Comparison of ENCODE assay signal across 8 cellular contexts in the genomic region with DNA sequence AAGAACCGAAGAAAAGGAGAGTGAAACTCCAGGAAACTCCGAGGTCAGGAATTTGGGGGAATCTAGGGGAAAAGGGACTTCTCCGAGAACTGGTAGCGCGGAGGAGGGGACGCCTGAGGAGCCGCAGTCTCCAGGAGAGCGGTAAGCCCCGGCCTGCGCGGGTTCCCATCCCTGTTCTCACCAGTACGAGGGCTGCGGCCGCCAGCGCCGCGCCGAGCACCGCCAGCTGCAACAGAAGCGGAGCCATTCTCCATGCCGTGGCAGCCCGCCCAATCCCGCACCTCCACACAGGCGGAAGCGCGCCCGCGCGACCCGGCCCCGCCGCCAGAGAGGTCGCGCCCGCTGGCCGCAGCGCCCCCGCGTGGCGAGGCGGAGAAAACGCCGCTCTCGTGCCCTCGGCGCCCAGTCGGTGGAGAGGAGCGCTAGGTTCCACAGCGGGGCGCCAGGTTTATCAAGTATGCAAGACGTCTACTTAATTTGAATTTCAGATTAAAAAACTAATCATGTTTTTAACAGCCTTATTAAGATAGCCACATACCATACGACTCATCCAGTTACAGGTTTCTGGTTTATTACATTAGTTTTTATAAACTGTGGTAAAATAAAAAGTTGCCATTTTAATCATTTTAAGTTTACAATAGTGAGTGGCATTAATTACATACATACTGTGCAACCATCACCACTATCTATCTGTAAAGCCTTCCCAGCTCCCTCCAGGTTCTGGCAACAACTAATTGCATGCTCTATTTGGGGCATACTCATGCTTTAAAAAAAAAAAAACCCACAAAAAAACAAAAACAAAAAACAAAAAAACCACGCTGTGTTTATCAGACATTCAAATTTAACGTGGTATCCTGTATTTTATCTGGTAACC. TPM values are rescaled to one million over a fixed set of nuclear protein-coding genes. Genes with fewer than 3 reads are reported as not detected.
A peak's percentile ranks its signal among the peaks of the same experiment; 100 is the strongest.
DNase-seq lines count a peak whose midpoint lies in the region; ATAC-seq and TF ChIP-seq lines count a peak whose summit lies in the region.

A gene with protein sequence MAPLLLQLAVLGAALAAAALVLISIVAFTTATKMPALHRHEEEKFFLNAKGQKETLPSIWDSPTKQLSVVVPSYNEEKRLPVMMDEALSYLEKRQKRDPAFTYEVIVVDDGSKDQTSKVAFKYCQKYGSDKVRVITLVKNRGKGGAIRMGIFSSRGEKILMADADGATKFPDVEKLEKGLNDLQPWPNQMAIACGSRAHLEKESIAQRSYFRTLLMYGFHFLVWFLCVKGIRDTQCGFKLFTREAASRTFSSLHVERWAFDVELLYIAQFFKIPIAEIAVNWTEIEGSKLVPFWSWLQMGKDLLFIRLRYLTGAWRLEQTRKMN (minus strand): TSS at position 287 of the 874 bp plus-strand sequence. CDS start 40 bp downstream, at position 247.

- H3K27ac ChIP-seq in coronary artery = peak within 1 kb of the TSS; percentile 97 to 99

- peak; percentile 75 for ATAC-seq in GM19324 (IDR thresholded peaks at IDR 0.05; ENCODE audit: low FRiP score, unreplicated experiment)
- ATAC-seq in HG03460 (IDR thresholded peaks at IDR 0.05; ENCODE audit: unreplicated experiment) = peak; percentile 59
- ATAC-seq in left lobe of liver = peak; percentile 89

- POLR2A ChIA-PET in activated CD4-positive, alpha-beta T cell treated with anti-CD3 and anti-CD28 coated beads, Interleukin-2, amount 10 ng/mL, durations not matched to agents 7 days and 5 days (lab: Charles Lee) = interaction anchor here (0.6 kb wide), 2 partner anchors 180 to 183 kb away, joined by 3 to 6 read pairs; a partner anchor contains a TSS

- H3K27ac Mint-ChIP-seq in activated CD4-positive, alpha-beta T cell treated with anti-CD3 and anti-CD28 coated beads, Interleukin-2, amount 10 ng/mL, durations not matched to agents 7 days and 5 days = peak within 1 kb of the TSS; percentile 100

- H3K4me1 Mint-ChIP-seq in activated CD4-positive, alpha-beta T cell treated with anti-CD3 and anti-CD28 coated beads, Interleukin-2, amount 10 ng/mL, durations not matched to agents 7 days and 5 days = peaks cover 40% of the 10 kb centered on the region

- H3K36me3 Mint-ChIP-seq in activated CD4-positive, alpha-beta T cell treated with anti-CD3 and anti-CD28 coated beads, Interleukin-2, amount 10 ng/mL, durations not matched to agents 7 days and 5 days (ENCODE audit: low read depth) = peaks cover 23% of the 10 kb centered on the region

- H3K4me3 Mint-ChIP-seq in activated CD4-positive, alpha-beta T cell treated with anti-CD3 and anti-CD28 coated beads, Interleukin-2, amount 10 ng/mL, durations not matched to agents 7 days and 5 days = peak within 1 kb of the TSS; percentile 100

- H3K27me3 Mint-ChIP-seq in activated CD4-positive, alpha-beta T cell treated with anti-CD3 and anti-CD28 coated beads, Interleukin-2, amount 10 ng/mL, durations not matched to agents 7 days and 5 days = no peaks in the 10 kb centered on the region

- CTCF ChIA-PET in activated CD4-positive, alpha-beta T cell treated with anti-CD3 and anti-CD28 coated beads, Interleukin-2, amount 10 ng/mL, durations not matched to agents 7 days and 5 days (lab: Charles Lee) = interaction anchor here (0.6 to 2.0 kb wide), 13 partner anchors 10 to 689 kb away, joined by 3 to 9 read pairs (median 3); a partner anchor contains a TSS

- H3K9me3 Mint-ChIP-seq in activated CD4-positive, alpha-beta T cell treated with anti-CD3 and anti-CD28 coated beads, Interleukin-2, amount 10 ng/mL, durations not matched to agents 7 days and 5 days = no peaks in the 10 kb centered on the region

- H3K4me3 ChIP-seq in coronary artery = peak within 1 kb of the TSS; percentile 75

- DNase-seq in C1 segment of cervical spinal cord (lab: John Stamatoyannopoulos, UW) (peak in 13 of 14 donors; percentile 63 to 95 (median 85)), NCI-H69 (lab: John Stamatoyannopoulos, UW) (peak; percentile 90), coronary artery (ENCODE audit: low spot score) (peak; percentile 91), left lobe of liver (ENCODE audit: low spot score) (peak; percentile 94)
- peak; percentile 92 for DNase-seq in activated CD4-positive, alpha-beta T cell treated with anti-CD3 and anti-CD28 coated beads, Interleukin-2, amount 10 ng/mL, durations not matched to agents 7 days and 5 days
- DNase-seq in stimulated activated CD4-positive, alpha-beta T cell treated with anti-CD3 and anti-CD28 coated beads, Interleukin-2, amount 100 ng/mL, for 4 hours (ENCODE audit: low read depth) = peak; percentile 85

- TF ChIP-seq CTCF in coronary artery (IDR thresholded peaks at IDR 0.05) = peak; percentile 87

RNA-seq across cellular contexts. Expression of the gene that starts here (rescaled TPM):
- 10 to 100 TPM; 29.8 to 33.9 TPM for total RNA-seq in activated CD4-positive, alpha-beta T cell treated with anti-CD3 and anti-CD28 coated beads, Interleukin-2, amount 10 ng/mL, durations not matched to agents 7 days and 5 days
- 22.5 TPM for total RNA-seq in left lobe of liver

Comparison
In these comparisons a context has a peak if more than half of its experiments do, and no peak if none do; other contexts are left out.
1. Peak in every context shown above with its lines: DNase-seq, ATAC-seq, H3K4me3 ChIP-seq and H3K27ac ChIP-seq.